ENCODE assay signal across 8 cellular contexts in the genomic region with DNA sequence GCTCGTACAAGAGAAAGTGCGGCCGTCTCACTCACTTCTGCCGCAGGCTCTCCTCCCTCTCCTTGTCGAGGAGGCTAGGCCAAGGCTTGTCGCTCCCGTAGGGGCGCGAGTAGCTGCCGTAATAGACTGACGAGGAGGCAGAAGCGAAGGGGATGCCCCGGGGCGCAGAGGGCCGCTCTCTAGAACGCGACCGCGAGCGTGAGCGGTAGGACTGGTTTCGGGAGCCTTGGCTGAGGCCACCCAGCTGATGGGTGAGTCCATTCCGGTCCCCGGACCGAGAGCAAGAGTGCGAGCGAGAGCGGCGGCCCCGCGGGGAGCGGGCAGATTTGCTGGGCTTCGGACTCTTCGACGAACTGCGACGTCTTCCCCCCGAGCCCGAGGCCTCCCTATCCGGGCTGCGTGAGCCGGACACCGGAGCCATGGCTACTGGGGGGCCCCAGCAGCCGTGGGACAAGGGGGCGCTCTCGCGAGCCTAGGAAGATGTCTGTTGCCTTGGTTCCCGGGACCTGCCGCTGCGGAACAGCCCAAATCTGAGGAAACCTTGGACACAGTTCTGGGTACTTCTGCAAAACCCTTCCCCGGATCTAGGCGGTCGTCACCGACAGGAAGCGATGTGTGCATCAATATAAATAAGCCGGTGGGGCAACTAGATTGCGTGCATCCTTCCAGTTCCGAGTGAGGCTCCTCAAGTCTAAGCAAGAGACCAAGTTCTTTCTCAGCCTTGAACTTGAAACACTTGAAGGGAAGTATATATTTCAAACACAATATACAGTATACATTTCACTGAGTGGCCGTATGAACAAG. TPM values are rescaled to one million over a fixed set of nuclear protein-coding genes. Genes with fewer than 3 reads are reported as not detected.
A peak's percentile ranks its signal among the peaks of the same experiment; 100 is the strongest.
DNase-seq lines count a peak whose midpoint lies in the region; ATAC-seq and TF ChIP-seq lines count a peak whose summit lies in the region.

A gene (minus strand): TSS at position 567 of the 804 bp plus-strand sequence. CDS start 146 bp downstream, at position 421.

- peak within 1 kb of the TSS; percentile 42 for H3K4me3 ChIP-seq in mucosa of descending colon

- no peaks in the 10 kb centered on the region for H3K36me3 Mint-ChIP-seq in IgD-negative memory B cell

- DNase-seq in DMS153 treated with DMSO at 0.1 percent for 48 hours (lab: John Stamatoyannopoulos, UW; ENCODE audit: unreplicated experiment) (peak; percentile 84), OCI-M2 (lab: John Stamatoyannopoulos, UW; ENCODE audit: unreplicated experiment) (peak; percentile 24), epithelial cell of prostate (ENCODE audit: low read depth, low spot score) (peak; percentile 65), mucosa of descending colon (peak; percentile 74 to 82 (median 77))
- DNase-seq in activated T-cell treated with anti-CD3 and anti-CD28 coated beads, Interleukin-2, amount 50 U/mL, for 1 hour = peak; percentile 79
- peak; percentile 49 to 66 for DNase-seq in stimulated activated CD8-positive, alpha-beta memory T cell treated with anti-CD3 and anti-CD28 coated beads, Interleukin-4, amount 100 ng/mL, for 1 hour (ENCODE audit: low read depth in 2 of 2, low spot score in 1 of 2)

- no peaks in the 10 kb centered on the region for H3K4me1 ChIP-seq in mucosa of descending colon (ENCODE audit: low read depth)

- peak within 1 kb of the TSS; percentile 82 to 93 (median 86) for H3K4me3 Mint-ChIP-seq in IgD-negative memory B cell

- peaks cover 2% of the 10 kb centered on the region for H3K27me3 Mint-ChIP-seq in IgD-negative memory B cell

- TF ChIP-seq CTCF in mucosa of descending colon (IDR thresholded peaks at IDR 0.05) = no peak

- no peaks in the 10 kb centered on the region for H3K9me3 ChIP-seq in mucosa of descending colon

- intact Hi-C loops in mucosa of descending colon (cut with DNase I, micrococcal nuclease) = no loop called here

- peaks cover 7 to 14% (median 7%) of the 10 kb centered on the region in 3 donors for H3K4me1 Mint-ChIP-seq in IgD-negative memory B cell

- H3K36me3 ChIP-seq in mucosa of descending colon (ENCODE audit: low read depth) = no peaks in the 10 kb centered on the region

- H3K27ac Mint-ChIP-seq in IgD-negative memory B cell = peak within 1 kb of the TSS; percentile 89 to 95 (median 94)

- no peaks in the 10 kb centered on the region for H3K9me3 Mint-ChIP-seq in IgD-negative memory B cell

- peak; percentile 83 for ATAC-seq in GM21576 (IDR thresholded peaks at IDR 0.05; ENCODE audit: unreplicated experiment)
- ATAC-seq in mucosa of descending colon = peak; percentile 97

- H3K27ac ChIP-seq in epithelial cell of prostate = peak within 1 kb of the TSS; percentile 86

RNA-seq across cellular contexts. Expression of the gene that starts here (rescaled TPM):
- polyA plus RNA-seq in IgD-negative memory B cell = 5.4 TPM
- total RNA-seq in mucosa of descending colon = 1 to 10 TPM; 5.2 to 7.1 (median 7.0) TPM

Comparison
In these comparisons a context has a peak if more than half of its experiments do, and no peak if none do; other contexts are left out.
1. Peak in every context shown above with its lines: DNase-seq, ATAC-seq, H3K4me3 ChIP-seq and H3K27ac ChIP-seq.
2. DNase-seq: peak in every context shown above with its lines; median percentile 84 in DMS153 treated with DMSO at 0.1 percent for 48 hours; 79 in activated T-cell treated with anti-CD3 and anti-CD28 coated beads, Interleukin-2, amount 50 U/mL, for 1 hour; 77 in mucosa of descending colon; 65 in epithelial cell of prostate; 58 in stimulated activated CD8-positive, alpha-beta memory T cell treated with anti-CD3 and anti-CD28 coated beads, Interleukin-4, amount 100 ng/mL, for 1 hour; 24 in OCI-M2.